Comparison of ENCODE assay signal across 15 cellular contexts in the genomic region with DNA sequence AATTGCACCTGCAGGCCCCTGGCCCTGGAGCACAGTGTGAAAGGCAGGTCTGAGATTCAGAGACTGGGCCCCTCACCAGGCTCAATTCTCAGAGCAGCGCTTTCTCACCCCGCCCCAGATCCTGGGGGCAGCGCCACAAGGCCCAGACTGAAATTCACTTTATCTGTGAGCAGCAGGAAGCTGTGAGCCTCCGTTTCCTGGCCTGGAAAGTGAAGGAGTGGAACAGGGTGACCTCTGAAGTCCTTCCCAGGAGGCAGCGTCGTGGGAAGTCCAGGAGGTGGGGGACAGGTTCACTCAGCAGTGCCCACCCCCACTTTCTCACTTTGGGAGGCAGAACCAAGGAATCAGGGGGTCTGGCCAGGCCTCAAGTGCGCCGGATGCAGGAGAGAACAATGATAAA.
"Had no signal": no experiment of that assay in that cellular context is flagged by ENCODE, and none has a peak within 500 bp of the region (broad histone marks: within the 10 kb centered on the region; RNA-seq: fewer than 3 reads in every experiment).

No MANE protein-coding gene starts in this region.

- DNase-seq: activated CD4-positive, alpha-beta T cell treated with anti-CD3 and anti-CD28 coated beads, Interleukin-2, amount 50 U/mL, for 1 hour; activated naive CD4-positive, alpha-beta T cell treated with Interleukin-2 at 50 U/mL for 16 hours; caudate nucleus; colonic mucosa; effector CD8-positive, alpha-beta T cell; gastrocnemius medialis; heart right ventricle; left ventricle myocardium inferior; mesendoderm; stimulated activated CD4-positive, alpha-beta T cell treated with anti-CD3 and anti-CD28 coated beads, Interleukin-2, amount 100 ng/mL, for 24 hours; stimulated activated naive CD4-positive, alpha-beta T cell; substantia nigra; T-helper 17 cell; upper lobe of right lung had no signal

- H3K4me3 ChIP-seq: colonic mucosa, gastrocnemius medialis, heart right ventricle, left ventricle myocardium inferior, upper lobe of right lung had no signal

- H3K27ac ChIP-seq: colonic mucosa, epithelial cell of prostate, gastrocnemius medialis, heart right ventricle, left ventricle myocardium inferior, upper lobe of right lung had no signal

- H3K36me3 ChIP-seq: colonic mucosa, gastrocnemius medialis, heart right ventricle, left ventricle myocardium inferior, upper lobe of right lung had no signal

- H3K27me3 ChIP-seq: colonic mucosa, gastrocnemius medialis, upper lobe of right lung had no signal

- H3K9me3 ChIP-seq: colonic mucosa, gastrocnemius medialis, upper lobe of right lung had no signal

- H3K4me1 ChIP-seq: colonic mucosa, gastrocnemius medialis, heart right ventricle, left ventricle myocardium inferior, upper lobe of right lung had no signal
